ENCODE assay signal across 8 cellular contexts in the genomic region with DNA sequence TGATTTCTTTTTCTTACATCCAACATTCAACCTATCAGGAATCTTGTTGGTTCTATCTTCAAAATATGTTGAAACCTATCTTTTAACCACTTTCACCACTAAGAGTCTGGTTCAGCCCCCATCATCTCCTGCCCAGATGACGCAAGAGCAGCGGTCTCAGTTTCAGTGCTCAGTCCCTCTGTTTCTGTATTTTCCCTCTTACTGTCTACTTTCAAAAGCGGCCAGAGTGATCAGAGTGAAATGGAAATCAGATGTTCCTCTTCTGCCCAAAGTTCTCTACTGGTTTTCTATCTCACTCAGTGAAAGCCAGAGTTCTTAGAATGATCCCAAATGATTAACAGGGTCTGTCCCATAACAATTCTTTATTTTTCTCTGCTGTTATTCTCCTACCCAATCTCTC.
DNase-seq lines count a peak whose midpoint lies in the region; ATAC-seq and TF ChIP-seq lines count a peak whose summit lies in the region.
"Had no signal": no experiment of that assay in that cellular context is flagged by ENCODE, and none has a peak within 500 bp of the region (broad histone marks: within the 10 kb centered on the region; RNA-seq: fewer than 3 reads in every experiment).

No MANE protein-coding gene starts in this region.

- POLR2A ChIA-PET in PC-3 (lab: Charles Lee; ENCODE audit: unreplicated experiment): no interaction called here

- H3K27ac ChIP-seq in PC-3 (ENCODE audit: low read length): no peak overlapping the region
- H3K27ac ChIP-seq: thoracic aorta had no signal

- TF ChIP-seq CTCF in foreskin fibroblast (IDR thresholded peaks at IDR 0.05; ENCODE audit: low read depth, low read length) (no peak), PC-3 (conservative IDR thresholded peaks at IDR 0.05; ENCODE audit: low read depth, low read length) (no peak)

- H3K4me2 ChIP-seq in PC-3 (ENCODE audit: low read length): no peak overlapping the region

- no peaks in the 10 kb centered on the region for H3K27me3 ChIP-seq in PC-3 (ENCODE audit: low read length)

- H3K9me3 ChIP-seq in PC-3 (ENCODE audit: low read length): no peaks in the 10 kb centered on the region
- H3K9me3 ChIP-seq: thoracic aorta had no signal

- peak; percentile 55 for ATAC-seq in GM19025 (IDR thresholded peaks at IDR 0.05; ENCODE audit: low read depth, unreplicated experiment)
- ATAC-seq in GM21737 (IDR thresholded peaks at IDR 0.05; ENCODE audit: unreplicated experiment): peak; percentile 85
- ATAC-seq in HG03521 (IDR thresholded peaks at IDR 0.05; ENCODE audit: unreplicated experiment): peak; percentile 88
- ATAC-seq in PC-3: no peak

- CTCF ChIA-PET in PC-3 (lab: Charles Lee): no interaction called here

- intact Hi-C loops in PC-3 (cut with micrococcal nuclease): no loop called here

- H3K79me2 ChIP-seq in PC-3 (ENCODE audit: low read length): no peaks in the 10 kb centered on the region

- no peak overlapping the region for H2AFZ ChIP-seq in PC-3 (ENCODE audit: low read length)

- DNase-seq in foreskin fibroblast (peak; percentile 8 to 29), mucosa of gallbladder (ENCODE audit: low spot score) (no peak), PC-3 (no peak), NCI-H2227 treated with DMSO at 0.1 percent for 48 hours (lab: John Stamatoyannopoulos, UW) (no peak)

- H3F3A ChIP-seq in PC-3 (ENCODE audit: low read length, unreplicated experiment): no peaks in the 10 kb centered on the region

- no peaks in the 10 kb centered on the region for H3K4me1 ChIP-seq in PC-3 (ENCODE audit: insufficient read depth, low read length)

- H4K20me1 ChIP-seq in PC-3 (ENCODE audit: low read length): no peaks in the 10 kb centered on the region

- H3K9me2 ChIP-seq in PC-3 (replicated peaks; ENCODE audit: low read length): no peaks in the 10 kb centered on the region

- no peak overlapping the region for H3K4me3 ChIP-seq in foreskin fibroblast (ENCODE audit: low read depth in 1 of 2, low read length in 2 of 2)
- H3K4me3 ChIP-seq in PC-3 (ENCODE audit: low read length): no peak overlapping the region
- H3K4me3 ChIP-seq: thoracic aorta had no signal

- no peak overlapping the region for H3K9ac ChIP-seq in PC-3 (ENCODE audit: low read length)

- H3K36me3 ChIP-seq in PC-3 (ENCODE audit: low read depth, low read length): no peaks in the 10 kb centered on the region
- H3K36me3 ChIP-seq: thoracic aorta had no signal

- no TSS peak for BruUV-seq in PC-3 (replicated peaks; lab: Mats Ljungman, UMichigan)

Comparison
In these comparisons a context has a peak if more than half of its experiments do, and no peak if none do; other contexts are left out.
1. DNase-seq: peak in foreskin fibroblast (2 of 2); none in mucosa of gallbladder (single experiment), PC-3 (single experiment) and NCI-H2227 treated with DMSO at 0.1 percent for 48 hours (single experiment).